In the genomic region with DNA sequence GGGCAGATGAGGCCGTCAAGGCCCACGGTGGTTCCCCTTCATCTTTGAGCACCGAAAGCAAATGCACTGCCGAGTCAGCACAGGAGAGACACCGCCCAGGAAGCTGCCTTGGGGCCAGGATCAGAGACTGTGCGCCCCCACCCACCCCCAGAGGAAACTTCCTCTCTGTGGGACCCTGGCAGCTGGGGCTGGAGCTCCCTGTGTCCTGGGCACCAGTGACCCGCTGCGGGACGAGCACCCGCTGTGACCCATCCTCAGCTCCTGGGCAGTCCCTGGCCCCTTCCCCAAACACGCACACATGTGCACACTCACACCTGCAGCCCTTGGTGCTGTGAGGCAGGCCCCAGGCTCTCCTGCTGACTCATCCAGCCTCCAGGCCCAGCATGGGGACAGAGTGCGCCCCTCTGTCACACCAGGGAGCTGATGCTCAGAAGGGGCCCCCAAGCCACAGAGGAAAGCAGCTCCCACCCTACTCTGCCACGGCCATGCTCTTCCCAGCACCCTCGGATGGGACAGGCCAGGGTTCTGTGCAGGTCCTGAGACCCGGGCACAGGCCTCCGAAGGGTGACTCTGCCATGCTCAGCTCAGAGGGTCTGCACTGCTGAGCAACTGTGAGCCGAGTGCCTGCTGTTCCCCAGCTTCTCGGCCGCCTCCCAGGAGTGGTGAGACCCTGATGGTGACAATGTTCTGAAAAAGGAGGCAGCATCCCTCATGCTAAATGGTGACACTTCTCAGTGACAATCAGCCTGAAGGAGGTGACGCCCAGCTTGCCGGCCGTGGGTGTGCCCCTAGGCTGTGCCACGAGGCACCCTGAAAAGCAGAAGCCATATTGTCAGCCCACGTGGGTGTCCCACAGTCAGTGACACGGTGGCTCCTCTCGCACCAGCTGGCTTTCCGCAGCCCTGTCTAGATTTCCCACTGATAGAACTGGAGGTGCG, we compare ENCODE assay signal across 8 cellular contexts. TPM values are rescaled to one million over a fixed set of nuclear protein-coding genes. Genes with fewer than 3 reads are reported as not detected.
A peak's percentile ranks its signal among the peaks of the same experiment; 100 is the strongest.
DNase-seq lines count a peak whose midpoint lies in the region; ATAC-seq and TF ChIP-seq lines count a peak whose summit lies in the region.

No MANE protein-coding gene starts in this region.

- no peak for TF ChIP-seq POLR2A in uterus (IDR thresholded peaks at IDR 0.05)

- no peak overlapping the region for H2AFZ ChIP-seq in OCI-LY3 (ENCODE audit: low read depth, low read length)
- H2AFZ ChIP-seq in mesenchymal stem cell (ENCODE audit: low read depth, low read length) = no peak overlapping the region

- peak overlapping the region; percentile 52 for H4K8ac ChIP-seq in mesenchymal stem cell (ENCODE audit: low read length)

- H3K27ac ChIP-seq in OCI-LY3 (ENCODE audit: low read length) (no peak overlapping the region), mesenchymal stem cell (ENCODE audit: low read length, poor library complexity, severe bottlenecking) (peak overlapping the region; percentile 13), uterus (peak overlapping the region; percentile 82 to 97), dorsolateral prefrontal cortex (peak overlapping the region in 27 of 59 donors; percentile 2 to 92 (median 75))

- peak overlapping the region in 1 of 2 experiments; percentile 63 for H3K14ac ChIP-seq in mesenchymal stem cell (ENCODE audit: low read length in 2 of 2)

- peak overlapping the region; percentile 56 for H2BK120ac ChIP-seq in mesenchymal stem cell (ENCODE audit: low read depth, low read length)

- H3K4ac ChIP-seq in mesenchymal stem cell (ENCODE audit: low read depth in 1 of 2, low read length in 2 of 2) = peak overlapping the region; percentile 19 to 49

- H3K9ac ChIP-seq in OCI-LY3 (ENCODE audit: low read length) (no peak overlapping the region), mesenchymal stem cell (ENCODE audit: low read length) (peak overlapping the region; percentile 36)

- H3K27me3 ChIP-seq in OCI-LY3 (ENCODE audit: low read depth, low read length) (no peaks in the 10 kb centered on the region), mesenchymal stem cell (ENCODE audit: control insufficient read depth in 1 of 2, insufficient read depth in 1 of 2, low read length in 2 of 2) (no peaks in the 10 kb centered on the region), uterus (no peaks in the 10 kb centered on the region), dorsolateral prefrontal cortex (peaks cover 0 to 13% (median 0%) of the 10 kb centered on the region in 45 donors)

- peaks cover 60% of the 10 kb centered on the region for H3K79me2 ChIP-seq in OCI-LY3 (ENCODE audit: low read length)

- no peak for ATAC-seq in GM18858 (IDR thresholded peaks at IDR 0.05; ENCODE audit: unreplicated experiment)

- H2BK12ac ChIP-seq in mesenchymal stem cell (ENCODE audit: low read length in 2 of 2) = peak overlapping the region; percentile 69 to 73

- H3K36me3 ChIP-seq in OCI-LY3 (replicated peaks; ENCODE audit: low read depth, low read length) (no peaks in the 10 kb centered on the region), mesenchymal stem cell (ENCODE audit: control insufficient read depth in 1 of 2, insufficient read depth in 2 of 2, low read depth in 1 of 2, low read length in 2 of 2) (peaks cover 0 to 4% of the 10 kb centered on the region in 2 experiments), uterus (no peaks in the 10 kb centered on the region)

- H3K9me3 ChIP-seq in OCI-LY3 (ENCODE audit: insufficient read depth, low read length) (no peaks in the 10 kb centered on the region), mesenchymal stem cell (ENCODE audit: control insufficient read depth, low read length) (no peaks in the 10 kb centered on the region), uterus (no peaks in the 10 kb centered on the region)

- WGBS in mesenchymal stem cell = 73% methylated on average over 28 of the region's 28 CpGs

- DNase-seq in GM13976 (ENCODE audit: low spot score) = peak; percentile 85
- peak; percentile 65 for DNase-seq in activated effector memory CD4-positive, alpha-beta T cell treated with Interleukin-2 at 50 U/mL for 16 hours
- DNase-seq in mesenchymal stem cell = no peak
- DNase-seq in uterus = no peak
- no peak for DNase-seq in dorsolateral prefrontal cortex
- no peak for DNase-seq in cerebellum (ENCODE audit: low spot score)

- no peaks in the 10 kb centered on the region for H4K20me1 ChIP-seq in OCI-LY3 (ENCODE audit: insufficient read depth, low read length)

- H3K4me1 ChIP-seq in OCI-LY3 (ENCODE audit: low read length) (peaks cover 33% of the 10 kb centered on the region), mesenchymal stem cell (ENCODE audit: control insufficient read depth, insufficient read depth, low read depth, low read length) (peaks cover 77% of the 10 kb centered on the region), uterus (peaks cover 0 to 22% of the 10 kb centered on the region in 2 donors)

- H3K18ac ChIP-seq in mesenchymal stem cell (ENCODE audit: low read depth in 1 of 2, low read length in 2 of 2) = peak overlapping the region; percentile 40 to 62

- peak overlapping the region; percentile 88 for H2AK5ac ChIP-seq in mesenchymal stem cell (ENCODE audit: low read length, severe bottlenecking)

- no peak overlapping the region; the same call in 1 of the 2 replicates for H3K4me3 ChIP-seq in OCI-LY3 (ENCODE audit: low read length)
- peak overlapping the region; percentile 0 to 86 for H3K4me3 ChIP-seq in mesenchymal stem cell (ENCODE audit: insufficient read depth in 1 of 2, low read depth in 1 of 2, low read length in 2 of 2)
- no peak overlapping the region for H3K4me3 ChIP-seq in uterus
- H3K4me3 ChIP-seq in dorsolateral prefrontal cortex = no peak overlapping the region

- H4K91ac ChIP-seq in mesenchymal stem cell (ENCODE audit: low read length) = peak overlapping the region; percentile 89

- H2BK5ac ChIP-seq in mesenchymal stem cell (ENCODE audit: low read depth, low read length, poor library complexity, severe bottlenecking) = peak overlapping the region; percentile 38

- in situ Hi-C loops in GM13976 (cut with MboI; ENCODE audit: low sequenced_read_pairs, unreplicated experiment) = no loop called here

- H3K4me2 ChIP-seq in OCI-LY3 (ENCODE audit: low read length) (peak overlapping the region; percentile 33), mesenchymal stem cell (ENCODE audit: low read length, poor library complexity, severe bottlenecking) (peak overlapping the region; percentile 44)

- peaks cover 4% of the 10 kb centered on the region for H3K79me1 ChIP-seq in mesenchymal stem cell (replicated peaks; ENCODE audit: low read length, poor library complexity, severe bottlenecking)

- peak overlapping the region in 1 of 2 experiments; percentile 96 for H3K23ac ChIP-seq in mesenchymal stem cell (ENCODE audit: low read length in 2 of 2)

- TF ChIP-seq CTCF in GM13976 (IDR thresholded peaks at IDR 0.05; ENCODE audit: borderline replicate concordance, control extremely low read depth, extremely low read depth, insufficient read depth, missing control alignments) = no peak
- TF ChIP-seq CTCF in OCI-LY3 (IDR thresholded peaks at IDR 0.05; ENCODE audit: low read depth, low read length) = no peak
- TF ChIP-seq CTCF in uterus (IDR thresholded peaks at IDR 0.05) = no peak
- TF ChIP-seq CTCF in dorsolateral prefrontal cortex (IDR thresholded peaks at IDR 0.05 in 54 of 56, conservative IDR thresholded peaks at IDR 0.05 in 2 of 56; ENCODE audit: low read depth in 1 of 56, partially characterized antibody in 56 of 56) = no peak

- H2BK15ac ChIP-seq in mesenchymal stem cell (ENCODE audit: low read depth, poor library complexity, severe bottlenecking) = peak overlapping the region; percentile 71

- intact Hi-C loops in uterus (cut with DNase I; ENCODE audit: low total_unique reads) (no loop called here), dorsolateral prefrontal cortex (cut with DNase I) (loop anchor here in 1 of 2 donors (10.0 kb wide), 1 partner anchor 117 kb away; the partner anchor contains the start of gene MVD)

RNA-seq across cellular contexts. Expression of gene PIEZO1, which starts 3.6 kb away (rescaled TPM):
- polyA plus RNA-seq in mesenchymal stem cell (2013, experiment 1 of 2) = 112 TPM
- polyA plus RNA-seq in mesenchymal stem cell (2013, experiment 2 of 2) = 108 TPM
- total RNA-seq in uterus = 100 to 1,000 TPM in 2 of 4 donors, 10 to 100 TPM in 2; 62.3 to 161 (median 123) TPM
- total RNA-seq in dorsolateral prefrontal cortex = 10 to 100 TPM; 14.6 to 86.5 (median 34.6) TPM
- total RNA-seq in cerebellum = 9.9 TPM

RNA-seq across cellular contexts. Expression of gene CDT1, which starts 22.2 kb away (rescaled TPM):
- polyA plus RNA-seq in mesenchymal stem cell (2013, experiment 1 of 2) = 3.1 TPM
- 3.0 TPM for polyA plus RNA-seq in mesenchymal stem cell (2013, experiment 2 of 2)
- 1 to 10 TPM in 1 of 4 donors, under 1 TPM in 1, not detected in 2; 0.34 to 6.6 TPM for total RNA-seq in uterus
- total RNA-seq in dorsolateral prefrontal cortex = 1 to 10 TPM in 106 of 120 experiments, under 1 TPM in 14; 0.49 to 5.3 (median 2.0) TPM
- 7.9 TPM for total RNA-seq in cerebellum

RNA-seq across cellular contexts. Expression of gene APRT, which starts 30.3 kb away (rescaled TPM):
- polyA plus RNA-seq in mesenchymal stem cell (2013, experiment 1 of 2) = 157 TPM
- 164 TPM for polyA plus RNA-seq in mesenchymal stem cell (2013, experiment 2 of 2)
- 10 to 100 TPM; 32.5 to 82.2 (median 56.3) TPM for total RNA-seq in uterus
- 10 to 100 TPM; 21.9 to 51.6 (median 33.2) TPM for total RNA-seq in dorsolateral prefrontal cortex
- total RNA-seq in cerebellum = 10.9 TPM

Comparison
In these comparisons a context has a peak if more than half of its experiments do, and no peak if none do; other contexts are left out.
1. DNase-seq: peak in GM13976 (single experiment) and activated effector memory CD4-positive, alpha-beta T cell treated with Interleukin-2 at 50 U/mL for 16 hours (single experiment); none in mesenchymal stem cell (single experiment), uterus (0 of 2), dorsolateral prefrontal cortex (0 of 10) and cerebellum (single experiment).
2. H3K4me3 ChIP-seq: peak in mesenchymal stem cell (2 of 2); none in OCI-LY3 (single experiment), uterus (0 of 2) and dorsolateral prefrontal cortex (0 of 59).